Comparison of ENCODE assay signal across 23 cellular contexts in genomic region chr5:55724276-55724675, GRCh38. TPM values are rescaled to one million over a fixed set of nuclear protein-coding genes. Genes with fewer than 3 reads are reported as not detected.
"Had no signal": no experiment of that assay in that cellular context is flagged by ENCODE, and none has a peak within 500 bp of the region (broad histone marks: within the 10 kb centered on the region; RNA-seq: fewer than 3 reads in every experiment).

No MANE protein-coding gene starts in this region.

- H3K27me3 ChIP-seq: hepatocyte, thyroid gland had no signal

- H3K79me2 ChIP-seq: hepatocyte, parathyroid adenoma had no signal

- H2AFZ ChIP-seq: hepatocyte, parathyroid adenoma had no signal

- H3K4me2 ChIP-seq: hepatocyte had no signal

- FAIRE-seq: colon, urothelium cell line had no signal

- DNase-seq: erythroblast; foreskin melanocyte; head of caudate nucleus; left colon; mammary epithelial cell; naive thymus-derived CD4-positive, alpha-beta T cell; nephron progenitor cell; stimulated activated CD4-positive, alpha-beta T cell treated with anti-CD3 and anti-CD28 coated beads, Interleukin-12 subunit alpha, Interleukin-12 subunit beta, amount 100 ng/mL, for 4 hours; stimulated activated naive CD4-positive, alpha-beta T cell treated with Interleukin-2 at 50 U/mL for 16 hours; thyroid gland had no signal

- H3K9ac ChIP-seq: parathyroid adenoma had no signal

- H3K4me3 ChIP-seq: hepatocyte, prostate gland, skin epidermis, thyroid gland had no signal

- H3K27ac ChIP-seq: hepatocyte, parathyroid adenoma, prostate gland, skin epidermis, thyroid gland had no signal

- H3K9me3 ChIP-seq: prostate gland, thyroid gland had no signal

- H3K36me3 ChIP-seq: prostate gland, thyroid gland had no signal

- ATAC-seq: left colon; naive thymus-derived CD4-positive, alpha-beta T cell; sciatic nerve had no signal

- H3K4me1 ChIP-seq: parathyroid adenoma, prostate gland, thyroid gland had no signal

RNA-seq across cellular contexts. Expression of gene DDX4, which starts 13.6 kb away (rescaled TPM):
- total RNA-seq: kidney epithelial cell, left colon, liver, mammary epithelial cell, mesenteric fat pad, mononuclear cell, omental fat pad, renal cortical epithelial cell, sciatic nerve had no signal
- polyA plus RNA-seq: hepatocyte; liver; mammary epithelial cell; naive thymus-derived CD4-positive, alpha-beta T cell had no signal
